In the genomic region with DNA sequence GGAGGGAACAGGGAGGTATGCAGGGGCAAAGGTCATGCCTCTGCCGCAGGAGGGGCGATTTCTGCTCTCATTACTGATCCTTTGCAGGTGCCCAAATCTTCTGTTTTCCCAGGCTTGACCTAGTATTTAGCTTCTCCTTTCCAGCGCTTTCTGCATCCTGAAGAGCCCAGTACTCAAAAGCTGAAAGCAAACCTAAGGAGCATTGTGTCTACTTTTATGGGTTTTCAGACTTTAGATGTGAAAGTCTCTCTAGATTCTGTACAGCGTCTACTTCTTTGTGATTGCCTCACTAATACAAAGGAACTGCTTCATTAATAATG, we compare ENCODE assay signal across 8 cellular contexts. TPM values are rescaled to one million over a fixed set of nuclear protein-coding genes. Genes with fewer than 3 reads are reported as not detected.
DNase-seq lines count a peak whose midpoint lies in the region; TF ChIP-seq lines count a peak whose summit lies in the region.

No MANE protein-coding gene starts in this region.

- H3K27me3 Mint-ChIP-seq in nephron (ENCODE audit: low read depth): peaks cover 8% of the 10 kb centered on the region

- peaks cover 48% of the 10 kb centered on the region for H4K20me1 ChIP-seq in Loucy (ENCODE audit: insufficient read depth, low read length, poor library complexity, severe bottlenecking)

- H3K27me3 ChIP-seq in Loucy (ENCODE audit: insufficient read depth, low read length, poor library complexity, severe bottlenecking): no peaks in the 10 kb centered on the region
- peaks cover 31% of the 10 kb centered on the region for H3K27me3 ChIP-seq in ectodermal cell (ENCODE audit: control insufficient read depth, insufficient read depth, low read length, poor library complexity, severe bottlenecking)

- H3K27ac Mint-ChIP-seq in nephron: peak overlapping the region; percentile 25 to 92 (median 61)

- H3K4me2 ChIP-seq in Loucy (ENCODE audit: low read depth, low read length, poor library complexity, severe bottlenecking): peak overlapping the region; percentile 93

- H3K9me3 Mint-ChIP-seq in nephron: no peaks in the 10 kb centered on the region

- H3K4me1 Mint-ChIP-seq in nephron: peaks cover 37% of the 10 kb centered on the region

- WGBS in ectodermal cell, 2 experiments: 4 to 14% methylated on average over 4 of the region's 4 CpGs

- DNase-seq in NCI-H774 (lab: John Stamatoyannopoulos, UW) (no peak), DMS53 (lab: John Stamatoyannopoulos, UW) (no peak), GM20000 (ENCODE audit: low spot score) (no peak)
- DNase-seq in activated CD4-positive, alpha-beta T cell treated with anti-CD3 and anti-CD28 coated beads, Interleukin-2, amount 50 U/mL, for 1 hour: no peak

- peaks cover 8% of the 10 kb centered on the region for H3K36me3 Mint-ChIP-seq in nephron (ENCODE audit: low read depth)

- H3K9me3 ChIP-seq in Loucy (ENCODE audit: insufficient read depth, low read depth, low read length): no peaks in the 10 kb centered on the region
- no peaks in the 10 kb centered on the region for H3K9me3 ChIP-seq in ectodermal cell (ENCODE audit: control insufficient read depth, low read length)

- H3K4me3 ChIP-seq in Loucy (ENCODE audit: low read length, poor library complexity, severe bottlenecking) (peak overlapping the region; percentile 92), ectodermal cell (ENCODE audit: insufficient read depth, low read depth, low read length) (peak overlapping the region; percentile 92)

- peak overlapping the region; percentile 73 for H3K9ac ChIP-seq in Loucy (ENCODE audit: low read depth, low read length, poor library complexity, severe bottlenecking)

- peaks cover 55% of the 10 kb centered on the region for H3K79me2 ChIP-seq in Loucy (ENCODE audit: insufficient read depth, low read length)

- peak overlapping the region; percentile 89 for H2AFZ ChIP-seq in Loucy (ENCODE audit: low read length)

- TF ChIP-seq CTCF in C4-2B (conservative IDR thresholded peaks at IDR 0.05) (no peak), Loucy (conservative IDR thresholded peaks at IDR 0.05; ENCODE audit: low read length) (no peak), nephron (IDR thresholded peaks at IDR 0.05; ENCODE audit: unreplicated experiment in 3 of 3) (no peak), GM20000 (IDR thresholded peaks at IDR 0.05; ENCODE audit: extremely low read depth, missing control alignments) (no peak)

- peak overlapping the region; percentile 82 for H3K27ac ChIP-seq in C4-2B
- peak overlapping the region; percentile 88 for H3K27ac ChIP-seq in ectodermal cell (ENCODE audit: insufficient read depth, low read depth, low read length, poor library complexity, severe bottlenecking)

- H3K9me2 ChIP-seq in Loucy (replicated peaks; ENCODE audit: low read depth, low read length): no peaks in the 10 kb centered on the region

- H3K4me3 Mint-ChIP-seq in nephron: peak overlapping the region; percentile 97 to 99 (median 97)

- H3K36me3 ChIP-seq in Loucy (ENCODE audit: insufficient read depth, low read length) (no peaks in the 10 kb centered on the region), ectodermal cell (ENCODE audit: control insufficient read depth, insufficient read depth, low read length) (no peaks in the 10 kb centered on the region)

- no peaks in the 10 kb centered on the region for H3F3A ChIP-seq in Loucy (ENCODE audit: low read depth)

- H3K4me1 ChIP-seq in Loucy (ENCODE audit: insufficient read depth, low read length, poor library complexity, severe bottlenecking) (peaks cover 37% of the 10 kb centered on the region), ectodermal cell (ENCODE audit: control insufficient read depth, insufficient read depth, low read length) (peaks cover 16% of the 10 kb centered on the region)

RNA-seq across cellular contexts. Expression of gene GBF1, which starts 0.6 kb away (rescaled TPM):
- polyA plus RNA-seq in ectodermal cell (2013, experiment 1 of 4): 45.9 TPM
- 51.1 TPM for polyA plus RNA-seq in ectodermal cell (2013, experiment 2 of 4)
- polyA plus RNA-seq in ectodermal cell (2013, experiment 3 of 4): 34.3 TPM
- 38.5 TPM for polyA plus RNA-seq in ectodermal cell (2013, experiment 4 of 4)

RNA-seq across cellular contexts. Expression of gene PITX3, which starts 4.6 kb away (rescaled TPM):
- 1.2 TPM for polyA plus RNA-seq in ectodermal cell (2013, experiment 1 of 4)
- 1.0 TPM for polyA plus RNA-seq in ectodermal cell (2013, experiment 2 of 4)
- polyA plus RNA-seq in ectodermal cell (2013, experiment 3 of 4): 0.64 TPM
- 0.77 TPM for polyA plus RNA-seq in ectodermal cell (2013, experiment 4 of 4)

RNA-seq across cellular contexts. Expression of gene ELOVL3, which starts 19.8 kb away (rescaled TPM):
- not detected for polyA plus RNA-seq in ectodermal cell (2013, experiment 1 of 4)
- polyA plus RNA-seq in ectodermal cell (2013, experiment 2 of 4): not detected
- 0.21 TPM for polyA plus RNA-seq in ectodermal cell (2013, experiment 3 of 4)
- 0.49 TPM for polyA plus RNA-seq in ectodermal cell (2013, experiment 4 of 4)
